Comparison of ENCODE assay signal across 9 cellular contexts in genomic region chr5:40987349-40987748, GRCh38.
"Had no signal": no experiment of that assay in that cellular context is flagged by ENCODE, and none has a peak within 500 bp of the region (broad histone marks: within the 10 kb centered on the region; RNA-seq: fewer than 3 reads in every experiment).

No MANE protein-coding gene starts in this region.

- H3K4me3 ChIP-seq: GM23248, HAP-1, K562 had no signal

- ATAC-seq: HCT116, K562 had no signal

- H3K27ac ChIP-seq: GM23248, HL-60 had no signal

- H3K36me3 ChIP-seq: HAP-1 had no signal

- H3K9ac ChIP-seq: GM23248 had no signal

- H3K9me3 ChIP-seq: HAP-1 had no signal

- DNase-seq: GM23248, GOT3, H7, HFFc6, KG1 had no signal

- H3K4me1 ChIP-seq: HAP-1 had no signal

- H2AFZ ChIP-seq: GM23248 had no signal
